Comparison of ENCODE assay signal across 8 cellular contexts in genomic region chr11:3341298-3341697, GRCh38.
A peak's percentile ranks its signal among the peaks of the same experiment; 100 is the strongest.
DNase-seq lines count a peak whose midpoint lies in the region; ATAC-seq and TF ChIP-seq lines count a peak whose summit lies in the region.

No MANE protein-coding gene starts in this region.

- peaks cover 15% of the 10 kb centered on the region for H3K9me3 Mint-ChIP-seq in nephron progenitor cell

- no peak overlapping the region for H3K27ac Mint-ChIP-seq in nephron progenitor cell

- DNase-seq in GM03348 (ENCODE audit: low spot score), result peak; percentile 31
- DNase-seq in NAMALWA (ENCODE audit: low spot score), result peak; percentile 78
- peak; percentile 64 to 69 for DNase-seq in activated CD4-positive, alpha-beta T cell treated with anti-CD3 and anti-CD28 coated beads, Interleukin-2, amount 50 U/mL, for 4 hours
- DNase-seq in effector CD8-positive, alpha-beta T cell (lab: John Stamatoyannopoulos, UW), result peak; percentile 56
- peak; percentile 68 for DNase-seq in nephron progenitor cell
- peak; percentile 14 for DNase-seq in stromal cell of bone marrow (ENCODE audit: low read depth)
- no peak for DNase-seq in SIG-M5 (lab: John Stamatoyannopoulos, UW)

- peaks cover 6% of the 10 kb centered on the region for H3K4me1 Mint-ChIP-seq in nephron progenitor cell

- TF ChIP-seq CTCF in nephron progenitor cell (IDR thresholded peaks at IDR 0.05), result peak; percentile 59

- H3K4me3 Mint-ChIP-seq in nephron progenitor cell, result no peak overlapping the region

- H3K27me3 Mint-ChIP-seq in nephron progenitor cell (ENCODE audit: low read depth, poor library complexity), result peaks cover 31% of the 10 kb centered on the region

- ATAC-seq in HG03095 (IDR thresholded peaks at IDR 0.05; ENCODE audit: unreplicated experiment), result no peak

- peaks cover 14% of the 10 kb centered on the region for H3K36me3 Mint-ChIP-seq in nephron progenitor cell (ENCODE audit: low read depth)
